In the genomic region with DNA sequence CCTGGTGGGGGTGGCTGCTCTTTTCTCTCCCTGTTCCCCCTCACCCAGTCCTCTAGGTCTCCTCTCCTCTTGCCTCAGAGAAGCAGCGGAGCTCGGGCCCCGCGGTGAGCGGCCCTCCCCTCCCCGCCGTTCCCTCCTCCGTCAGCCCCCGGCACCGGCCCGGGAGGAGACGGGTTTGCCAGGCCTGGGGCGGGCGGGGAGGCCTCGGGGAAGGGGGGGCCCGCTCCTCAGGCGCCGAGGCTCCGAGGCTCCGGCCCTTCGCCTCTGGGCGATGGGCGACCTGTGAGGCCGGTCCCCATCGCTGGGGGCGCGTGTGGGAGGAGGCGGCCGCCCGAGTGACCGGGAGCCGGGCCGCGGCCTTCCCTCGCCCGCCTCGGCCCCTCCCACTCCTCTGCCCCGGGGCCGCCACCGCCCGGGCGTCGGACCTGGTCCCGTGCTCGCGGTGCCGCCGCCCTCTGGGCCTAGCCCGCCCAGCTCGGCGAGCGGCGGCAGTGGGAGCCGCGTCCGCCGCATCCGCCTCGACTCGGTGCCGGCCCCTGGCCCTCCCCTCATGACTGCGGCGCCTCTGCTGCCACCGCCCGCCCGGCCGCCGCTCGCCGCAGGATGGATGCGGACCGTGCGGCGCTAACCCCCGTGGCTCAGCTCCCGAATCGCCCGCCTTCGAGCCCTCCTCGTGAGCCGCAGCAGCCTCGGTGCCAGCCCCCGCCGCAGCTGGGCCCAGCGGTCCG, we compare ENCODE assay signal across 8 cellular contexts. TPM values are rescaled to one million over a fixed set of nuclear protein-coding genes. Genes with fewer than 3 reads are reported as not detected.
A peak's percentile ranks its signal among the peaks of the same experiment; 100 is the strongest.
DNase-seq lines count a peak whose midpoint lies in the region; ATAC-seq and TF ChIP-seq lines count a peak whose summit lies in the region.

No MANE protein-coding gene starts in this region.

- peak; percentile 74 for DNase-seq in GM06990 (ENCODE audit: extremely low read depth, insufficient read length)
- peak; percentile 63 for DNase-seq in activated CD4-positive, alpha-beta T cell treated with anti-CD3 and anti-CD28 coated beads for 36 hours
- peak; percentile 67 for DNase-seq in endothelial cell (ENCODE audit: low spot score)
- DNase-seq in NAMALWA (ENCODE audit: low spot score), result no peak

- peaks cover 24% of the 10 kb centered on the region for H3K4me1 Mint-ChIP-seq in activated CD4-positive, alpha-beta T cell treated with anti-CD3 and anti-CD28 coated beads for 36 hours
- peaks cover 29% of the 10 kb centered on the region for H3K4me1 Mint-ChIP-seq in endothelial cell (ENCODE audit: unreplicated experiment)

- H3K36me3 ChIP-seq in GM06990 (ENCODE audit: control insufficient read depth, insufficient read depth, low read length) (0 out of 2 replicates have a peak, but pooled peaks cover 3% of the 10 kb centered on the region), HUES64 (ENCODE audit: insufficient read depth, low read length) (0 out of 2 replicates have a peak, but pooled peaks cover 2% of the 10 kb centered on the region)

- peak overlapping the region; percentile 80 for H3K9ac ChIP-seq in HUES64 (ENCODE audit: low read depth, low read length)

- H3K36me3 Mint-ChIP-seq in activated CD4-positive, alpha-beta T cell treated with anti-CD3 and anti-CD28 coated beads for 36 hours (ENCODE audit: low read depth), result peaks cover 33% of the 10 kb centered on the region
- peaks cover 9% of the 10 kb centered on the region for H3K36me3 Mint-ChIP-seq in endothelial cell (ENCODE audit: low read depth, unreplicated experiment)

- H3K27ac Mint-ChIP-seq in activated CD4-positive, alpha-beta T cell treated with anti-CD3 and anti-CD28 coated beads for 36 hours, result peak overlapping the region; percentile 88
- H3K27ac Mint-ChIP-seq in endothelial cell (ENCODE audit: unreplicated experiment), result no peak overlapping the region

- H3K27ac ChIP-seq in HUES64 (ENCODE audit: low read depth, low read length), result peak overlapping the region; percentile 82
- H3K27ac ChIP-seq in temporal lobe (ENCODE audit: low read depth, low read length), result peak overlapping the region; percentile 82

- POLR2A ChIA-PET in activated CD4-positive, alpha-beta T cell treated with anti-CD3 and anti-CD28 coated beads for 36 hours (lab: Charles Lee), result interaction anchor here (0.6 to 2.0 kb wide), 7 partner anchors 45 to 177 kb away, joined by 3 to 8 read pairs (median 3); no protein-coding TSS in a partner anchor

- CTCF ChIA-PET in activated CD4-positive, alpha-beta T cell treated with anti-CD3 and anti-CD28 coated beads for 36 hours (lab: Charles Lee), result interaction anchor here (0.9 to 6.4 kb wide), 10 partner anchors 20 to 181 kb away, joined by 3 to 102 read pairs (median 4); no protein-coding TSS in a partner anchor

- H3K4me3 ChIP-seq in GM06990 (replicated peaks; ENCODE audit: low read depth, low read length) (peak overlapping the region; percentile 94), HUES64 (ENCODE audit: low read length) (peak overlapping the region; percentile 81), mononuclear cell (ENCODE audit: low read length) (peak overlapping the region; percentile 71)

- peak; percentile 2 for TF ChIP-seq CTCF in GM06990 (IDR thresholded peaks at IDR 0.05; ENCODE audit: insufficient read depth, low read length, poor library complexity, severe bottlenecking)
- peak; percentile 28 for TF ChIP-seq CTCF in endothelial cell (IDR thresholded peaks at IDR 0.05; ENCODE audit: unreplicated experiment)

- no peaks in the 10 kb centered on the region for H3K9me3 Mint-ChIP-seq in activated CD4-positive, alpha-beta T cell treated with anti-CD3 and anti-CD28 coated beads for 36 hours (ENCODE audit: low read depth)
- H3K9me3 Mint-ChIP-seq in endothelial cell (ENCODE audit: unreplicated experiment), result no peaks in the 10 kb centered on the region

- WGBS in HUES64, result under 1% methylated on average over 86 of the region's 86 CpGs

- no peaks in the 10 kb centered on the region for H3K27me3 ChIP-seq in GM06990 (replicated peaks; ENCODE audit: control insufficient read depth, insufficient read depth, low read length)
- no peaks in the 10 kb centered on the region; the same call in 1 of the 2 replicates for H3K27me3 ChIP-seq in HUES64 (ENCODE audit: insufficient read depth, low read length)
- no peaks in the 10 kb centered on the region for H3K27me3 ChIP-seq in mononuclear cell (ENCODE audit: insufficient read depth, low read length)

- H3K9me3 ChIP-seq in HUES64 (ENCODE audit: insufficient read depth, low read depth, low read length) (no peaks in the 10 kb centered on the region), mononuclear cell (ENCODE audit: low read depth, low read length) (no peaks in the 10 kb centered on the region)

- H3K4me3 Mint-ChIP-seq in activated CD4-positive, alpha-beta T cell treated with anti-CD3 and anti-CD28 coated beads for 36 hours, result peak overlapping the region; percentile 88
- H3K4me3 Mint-ChIP-seq in endothelial cell (ENCODE audit: unreplicated experiment), result no peak overlapping the region

- intact Hi-C loops in activated CD4-positive, alpha-beta T cell treated with anti-CD3 and anti-CD28 coated beads for 36 hours (cut with DNase I, micrococcal nuclease), result loop anchor here (1.0 to 10.0 kb wide), 9 partner anchors 60 to 938 kb away; a partner anchor contains a TSS

- peak; percentile 22 for ATAC-seq in GM21515 (IDR thresholded peaks at IDR 0.05; ENCODE audit: unreplicated experiment)
- peak; percentile 18 for ATAC-seq in activated CD4-positive, alpha-beta T cell treated with anti-CD3 and anti-CD28 coated beads for 36 hours

- H3K4me1 ChIP-seq in HUES64 (ENCODE audit: insufficient read depth, low read length) (peaks cover 34% of the 10 kb centered on the region), mononuclear cell (ENCODE audit: insufficient read depth, low read length) (peaks cover 35% of the 10 kb centered on the region)

- no peaks in the 10 kb centered on the region for H3K27me3 Mint-ChIP-seq in activated CD4-positive, alpha-beta T cell treated with anti-CD3 and anti-CD28 coated beads for 36 hours
- peaks cover 6% of the 10 kb centered on the region for H3K27me3 Mint-ChIP-seq in endothelial cell (ENCODE audit: unreplicated experiment)

RNA-seq across cellular contexts. Expression of a gene that starts 0.5 kb away (rescaled TPM):
- polyA plus RNA-seq in HUES64 (2013, experiment 1 of 2), result 77.0 TPM
- 81.1 TPM for polyA plus RNA-seq in HUES64 (2013, experiment 2 of 2)
- 100 to 1,000 TPM; 127 to 147 TPM for total RNA-seq in activated CD4-positive, alpha-beta T cell treated with anti-CD3 and anti-CD28 coated beads for 36 hours
- total RNA-seq in endothelial cell (ENCODE audit: unreplicated experiment), result 160 TPM
- total RNA-seq in mononuclear cell, result 94.1 TPM
- total RNA-seq in temporal lobe, result 93.7 TPM
